In genomic region chr16:50699345-50700159, GRCh38 we compare ENCODE assay signal across 1 cellular context.
TF ChIP-seq lines count a peak whose summit lies in the region.

No MANE protein-coding gene starts in this region.

TF ChIP-seq in K562, 482 proteins besides CTCF, POLR2A, EP300 and RAD21 (continued from another document):
- TF ChIP-seq ZNF518B (CRISPR knock-in tag; IDR thresholded peaks at IDR 0.05) = no peak
- no peak for TF ChIP-seq PURB (CRISPR knock-in tag; IDR thresholded peaks at IDR 0.05; ENCODE audit: low read depth)
- no peak for TF ChIP-seq BCOR (IDR thresholded peaks at IDR 0.05)
- TF ChIP-seq HNRNPUL1 (IDR thresholded peaks at IDR 0.05; ENCODE audit: low read length) = no peak
- no peak for TF ChIP-seq OTX1 (CRISPR knock-in tag; IDR thresholded peaks at IDR 0.05)
- TF ChIP-seq RCOR1 (IDR thresholded peaks at IDR 0.05; ENCODE audit: borderline replicate concordance in 1 of 2, low read depth in 2 of 2, low read length in 2 of 2) = 0 out of 4 replicates have a peak, but pooled peaks of 1 of the 2 experiments have one; percentile 23
- TF ChIP-seq ZNF384 (IDR thresholded peaks at IDR 0.05; ENCODE audit: low read depth, low read length) = no peak
- TF ChIP-seq ZNF408 (CRISPR knock-in tag; IDR thresholded peaks at IDR 0.05; ENCODE audit: low read depth) = no peak
- no peak for TF ChIP-seq SREBF2 (CRISPR knock-in tag; IDR thresholded peaks at IDR 0.05)
- TF ChIP-seq L3MBTL2 (IDR thresholded peaks at IDR 0.05) = peak; percentile 97
- no peak; the same call in 1 of the 2 replicates for TF ChIP-seq CEBPG (CRISPR knock-in tag; IDR thresholded peaks at IDR 0.05)
- TF ChIP-seq CEBPG (tag; conservative IDR thresholded peaks at IDR 0.05 in 1 of 2, IDR thresholded peaks at IDR 0.05 in 1 of 2) = peak; percentile 88 to 94
- no peak for TF ChIP-seq PYGO2 (tag; IDR thresholded peaks at IDR 0.05)
- no peak for TF ChIP-seq SMARCB1 (IDR thresholded peaks at IDR 0.05; ENCODE audit: insufficient read length, low read depth)
- no peak for TF ChIP-seq ZNF263 (CRISPR knock-in tag; IDR thresholded peaks at IDR 0.05; ENCODE audit: borderline replicate concordance)
- no peak for TF ChIP-seq LCOR (CRISPR knock-in tag; IDR thresholded peaks at IDR 0.05)
